ENCODE assay signal across 26 cellular contexts in the genomic region with DNA sequence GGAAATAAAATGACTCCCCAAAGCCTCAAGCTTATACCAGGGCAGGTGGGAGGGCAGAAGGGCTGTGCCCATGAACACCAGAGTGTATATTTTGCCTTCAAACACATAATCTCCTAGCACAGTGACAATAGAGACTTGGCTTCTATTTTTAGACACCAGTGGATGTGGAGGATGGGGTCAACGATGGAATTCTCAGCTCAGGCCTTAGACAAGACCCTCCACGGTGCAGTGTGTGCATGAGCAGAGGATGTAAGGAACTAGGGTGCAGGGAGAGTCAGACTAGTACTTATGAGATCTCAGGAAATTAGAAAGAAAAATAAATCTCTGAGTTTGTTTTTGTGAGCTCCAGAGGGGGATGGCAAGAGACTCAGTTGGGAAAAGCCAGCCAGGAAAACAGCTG.
DNase-seq lines count a peak whose midpoint lies in the region; ATAC-seq and TF ChIP-seq lines count a peak whose summit lies in the region.
"Had no signal": no experiment of that assay in that cellular context is flagged by ENCODE, and none has a peak within 500 bp of the region (broad histone marks: within the 10 kb centered on the region; RNA-seq: fewer than 3 reads in every experiment).

No MANE protein-coding gene starts in this region.

- no peaks in the 10 kb centered on the region for H4K20me1 ChIP-seq in smooth muscle cell (ENCODE audit: low read depth)

- H2AFZ ChIP-seq in smooth muscle cell (ENCODE audit: low read depth): no peak overlapping the region

- no peaks in the 10 kb centered on the region for H3K36me3 ChIP-seq in smooth muscle cell (ENCODE audit: low read depth)
- H3K36me3 ChIP-seq: HAP-1 had no signal

- H3K4me2 ChIP-seq in smooth muscle cell: no peak overlapping the region
- H3K4me2 ChIP-seq: A549 had no signal

- H3K79me2 ChIP-seq in smooth muscle cell (ENCODE audit: low read depth): no peaks in the 10 kb centered on the region

- DNase-seq in left ventricle myocardium superior (no peak), right cardiac atrium (no peak), glutamatergic neuron (no peak), smooth muscle cell (lab: John Stamatoyannopoulos, UW; ENCODE audit: unreplicated experiment) (no peak), NCI-H1436 (lab: John Stamatoyannopoulos, UW) (no peak), C1 segment of cervical spinal cord (lab: John Stamatoyannopoulos, UW) (no peak), osteocyte (ENCODE audit: extremely low spot score, unreplicated experiment) (no peak)
- DNase-seq: AML-193; Calu3; CD8-positive, alpha-beta memory T cell; DMS79 treated with DMSO at 0.1 percent for 48 hours; GF-D8; GOT3; HFFc6; NCI-H1048; NCI-H1694 treated with DMSO at 0.1 percent for 48 hours; NCI-H2081; NCI-H345; NCI-H524; NCI-H774; PC-3 had no signal

- intact Hi-C loops in left ventricle myocardium superior (cut with micrococcal nuclease): no loop called here
- intact Hi-C loops in right cardiac atrium (cut with DNase I): no loop called here

- H3K27ac ChIP-seq in right cardiac atrium (ENCODE audit: low read length) (no peak overlapping the region), smooth muscle cell (ENCODE audit: low read depth) (peak overlapping the region; percentile 13)
- H3K27ac ChIP-seq: A549, HL-60 had no signal

- ATAC-seq in left ventricle myocardium superior (peak; percentile 28), right cardiac atrium (no peak)
- ATAC-seq: A549, PC-3 had no signal

- no peaks in the 10 kb centered on the region for H3K9me3 ChIP-seq in right cardiac atrium (ENCODE audit: control insufficient read depth, low read length)
- no peaks in the 10 kb centered on the region for H3K9me3 ChIP-seq in smooth muscle cell (replicated peaks; ENCODE audit: low read depth)
- H3K9me3 ChIP-seq: A549, HAP-1 had no signal

- no peak overlapping the region for H3K4me3 ChIP-seq in right cardiac atrium (ENCODE audit: low read length)
- H3K4me3 ChIP-seq in smooth muscle cell: no peak overlapping the region
- H3K4me3 ChIP-seq: A549, HAP-1 had no signal

- no peaks in the 10 kb centered on the region for H3K36me3 Mint-ChIP-seq in brain
- peaks cover 5% of the 10 kb centered on the region for H3K36me3 Mint-ChIP-seq in glutamatergic neuron (ENCODE audit: unreplicated experiment)
- H3K36me3 Mint-ChIP-seq in osteocyte (ENCODE audit: unreplicated experiment): no peaks in the 10 kb centered on the region
- H3K36me3 Mint-ChIP-seq: CD14-positive monocyte; CD8-positive, alpha-beta memory T cell had no signal

- no peak overlapping the region for H3K9ac ChIP-seq in smooth muscle cell (ENCODE audit: low read depth)

- H3K4me1 ChIP-seq in right cardiac atrium (ENCODE audit: control insufficient read depth, insufficient read depth, low read length): peaks cover 3% of the 10 kb centered on the region
- peaks cover 7% of the 10 kb centered on the region for H3K4me1 ChIP-seq in smooth muscle cell (ENCODE audit: low read depth)
- H3K4me1 ChIP-seq: HAP-1 had no signal

- H3K4me1 Mint-ChIP-seq in brain (peaks cover 49% of the 10 kb centered on the region), glutamatergic neuron (ENCODE audit: low read depth, unreplicated experiment) (peaks cover 44% of the 10 kb centered on the region), osteocyte (ENCODE audit: unreplicated experiment) (peaks cover 43% of the 10 kb centered on the region)
- H3K4me1 Mint-ChIP-seq: CD14-positive monocyte; CD8-positive, alpha-beta memory T cell had no signal

- TF ChIP-seq CTCF in brain (conservative IDR thresholded peaks at IDR 0.05) (no peak), glutamatergic neuron (IDR thresholded peaks at IDR 0.05; ENCODE audit: partially characterized antibody, unreplicated experiment) (no peak), smooth muscle cell (IDR thresholded peaks at IDR 0.05; ENCODE audit: borderline replicate concordance, insufficient read depth, poor library complexity, severe bottlenecking) (no peak), osteocyte (IDR thresholded peaks at IDR 0.05) (no peak)

- H3F3A ChIP-seq in smooth muscle cell (ENCODE audit: low read depth): peaks cover 18% of the 10 kb centered on the region

- peaks cover 0 to 7% (median 0%) of the 10 kb centered on the region in 5 experiments for H3K9me3 Mint-ChIP-seq in brain
- H3K9me3 Mint-ChIP-seq in glutamatergic neuron (ENCODE audit: unreplicated experiment): peaks cover 11% of the 10 kb centered on the region
- no peaks in the 10 kb centered on the region for H3K9me3 Mint-ChIP-seq in osteocyte (ENCODE audit: unreplicated experiment)

- H3K4me3 Mint-ChIP-seq in brain: no peak overlapping the region
- H3K4me3 Mint-ChIP-seq in glutamatergic neuron (ENCODE audit: unreplicated experiment): no peak overlapping the region
- H3K4me3 Mint-ChIP-seq in osteocyte (ENCODE audit: unreplicated experiment): no peak overlapping the region
- H3K4me3 Mint-ChIP-seq: CD14-positive monocyte; CD8-positive, alpha-beta memory T cell; HFFc6 had no signal

- peaks cover 4% of the 10 kb centered on the region for H3K27me3 Mint-ChIP-seq in brain
- peaks cover 10% of the 10 kb centered on the region for H3K27me3 Mint-ChIP-seq in glutamatergic neuron (ENCODE audit: unreplicated experiment)
- peaks cover 12% of the 10 kb centered on the region for H3K27me3 Mint-ChIP-seq in osteocyte (ENCODE audit: unreplicated experiment)
- H3K27me3 Mint-ChIP-seq: CD8-positive, alpha-beta memory T cell had no signal

- 18% methylated on average over 2 of the region's 2 CpGs for WGBS in right cardiac atrium
- 67% methylated on average over 2 of the region's 2 CpGs for WGBS in smooth muscle cell (ENCODE audit: low lambda C conversion rate)

- H3K27ac Mint-ChIP-seq in brain (peak overlapping the region in 3 of 5 experiments; percentile 4 to 7 (median 5)), glutamatergic neuron (ENCODE audit: unreplicated experiment) (peak overlapping the region; percentile 15), osteocyte (ENCODE audit: unreplicated experiment) (no peak overlapping the region)
- H3K27ac Mint-ChIP-seq: CD14-positive monocyte; CD8-positive, alpha-beta memory T cell; HFFc6 had no signal

- H3K27me3 ChIP-seq in right cardiac atrium (ENCODE audit: control insufficient read depth, insufficient read depth) (no peaks in the 10 kb centered on the region), smooth muscle cell (ENCODE audit: low read depth) (no peaks in the 10 kb centered on the region)
